Comparison of ENCODE assay signal across 8 cellular contexts in the genomic region with DNA sequence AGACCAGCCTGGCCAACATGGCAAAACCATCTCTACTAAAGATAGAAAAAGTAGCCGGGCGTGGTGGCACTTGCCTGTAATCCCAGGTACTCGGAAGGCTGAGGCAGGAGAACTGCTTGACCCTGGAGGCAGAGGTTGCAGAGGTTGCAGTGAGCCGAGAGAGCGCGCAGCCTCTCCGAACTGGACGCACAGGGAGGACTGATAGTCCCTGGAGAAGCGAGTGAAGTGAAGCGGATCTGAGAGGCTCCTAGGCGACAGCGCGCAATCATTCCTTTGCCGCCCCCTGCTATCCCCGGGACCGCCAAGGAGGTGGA. TPM values are rescaled to one million over a fixed set of nuclear protein-coding genes. Genes with fewer than 3 reads are reported as not detected.
A peak's percentile ranks its signal among the peaks of the same experiment; 100 is the strongest.
DNase-seq lines count a peak whose midpoint lies in the region; ATAC-seq, FAIRE-seq and TF ChIP-seq lines count a peak whose summit lies in the region.

No MANE protein-coding gene starts in this region.

- TF ChIP-seq CTCF in A549 (IDR thresholded peaks at IDR 0.05) (no peak), bronchial epithelial cell (IDR thresholded peaks at IDR 0.05; ENCODE audit: insufficient read depth, low read length, severe bottlenecking) (no peak), mesothelial cell of epicardium (IDR thresholded peaks at IDR 0.05; ENCODE audit: unreplicated experiment) (no peak), GM20000 (IDR thresholded peaks at IDR 0.05; ENCODE audit: extremely low read depth, missing control alignments) (no peak), D721Med (IDR thresholded peaks at IDR 0.05; ENCODE audit: insufficient read depth, missing control alignments) (no peak)

- peaks cover 2% of the 10 kb centered on the region for H3K9me3 Mint-ChIP-seq in mesothelial cell of epicardium

- POLR2A ChIA-PET in A549 (lab: Yijun Ruan, JAX) = no interaction called here

- no peaks in the 10 kb centered on the region for H3K27me3 ChIP-seq in bronchial epithelial cell (ENCODE audit: control insufficient read depth, insufficient read depth, low read length)

- H3K9me3 ChIP-seq in A549 = peaks cover 48% of the 10 kb centered on the region

- no peak for FAIRE-seq in A549 (lab: Jason Lieb, UNC)
- FAIRE-seq in bronchial epithelial cell (lab: Jason Lieb, UNC) = no peak
- no peak for FAIRE-seq in D721Med (lab: Jason Lieb, UNC)

- H3K4me3 Mint-ChIP-seq in mesothelial cell of epicardium = peak overlapping the region; percentile 93

- H3K27ac Mint-ChIP-seq in mesothelial cell of epicardium = peak overlapping the region; percentile 100

- peaks cover 20% of the 10 kb centered on the region for H3K36me3 ChIP-seq in bronchial epithelial cell (ENCODE audit: control insufficient read depth, insufficient read depth, low read length)

- no peaks in the 10 kb centered on the region for H3K4me1 ChIP-seq in A549

- peak overlapping the region; percentile 93 for H3K4me3 ChIP-seq in A549
- H3K4me3 ChIP-seq in bronchial epithelial cell (ENCODE audit: low read depth, low read length) = peak overlapping the region; percentile 88

- no peak for TF ChIP-seq EP300 in A549 (IDR thresholded peaks at IDR 0.05)

- peak; percentile 56 to 83; a peak in 5 of 6 replicates for ATAC-seq in A549
- ATAC-seq in HG03175 (IDR thresholded peaks at IDR 0.05; ENCODE audit: unreplicated experiment) = peak; percentile 38
- ATAC-seq in HG03097 (IDR thresholded peaks at IDR 0.05; ENCODE audit: low FRiP score, unreplicated experiment) = no peak

- peak overlapping the region; percentile 89 to 99 for H3K27ac ChIP-seq in A549

- H3K4me1 Mint-ChIP-seq in mesothelial cell of epicardium = peaks cover 27% of the 10 kb centered on the region

- no peak for TF ChIP-seq RAD21 in A549 (conservative IDR thresholded peaks at IDR 0.05 in 1 of 2, IDR thresholded peaks at IDR 0.05 in 1 of 2)

- WGBS in A549 (ENCODE audit: missing lambda C conversion rate) = 8% methylated on average over 10 of the region's 16 CpGs

- peak overlapping the region; percentile 60 for H3K4me2 ChIP-seq in A549

- CTCF ChIA-PET in A549 (lab: Yijun Ruan, JAX) = no interaction called here

- no peaks in the 10 kb centered on the region for H3K27me3 Mint-ChIP-seq in mesothelial cell of epicardium (ENCODE audit: low read depth)

- TF ChIP-seq POLR2A in A549 (IDR thresholded peaks at IDR 0.05; ENCODE audit: low read length) = no peak

- DNase-seq in A549 (ENCODE audit: low read depth in 1 of 2, low spot score in 1 of 2) = no peak
- no peak for DNase-seq in bronchial epithelial cell (ENCODE audit: low read depth)
- DNase-seq in mesothelial cell of epicardium (ENCODE audit: low spot score in 2 of 2, unreplicated experiment in 2 of 2) = no peak
- no peak for DNase-seq in hepatic stellate cell (ENCODE audit: low spot score)
- DNase-seq in GM20000 (ENCODE audit: low spot score) = no peak
- DNase-seq in D721Med (ENCODE audit: insufficient read length, low spot score) = no peak

- H3K36me3 Mint-ChIP-seq in mesothelial cell of epicardium = peaks cover 25% of the 10 kb centered on the region

TF ChIP-seq in A549, 52 proteins besides CTCF, POLR2A, EP300 and RAD21:
- TF ChIP-seq FOXS1 (CRISPR knock-in tag; IDR thresholded peaks at IDR 0.05) = no peak
- TF ChIP-seq, protein P1, sequence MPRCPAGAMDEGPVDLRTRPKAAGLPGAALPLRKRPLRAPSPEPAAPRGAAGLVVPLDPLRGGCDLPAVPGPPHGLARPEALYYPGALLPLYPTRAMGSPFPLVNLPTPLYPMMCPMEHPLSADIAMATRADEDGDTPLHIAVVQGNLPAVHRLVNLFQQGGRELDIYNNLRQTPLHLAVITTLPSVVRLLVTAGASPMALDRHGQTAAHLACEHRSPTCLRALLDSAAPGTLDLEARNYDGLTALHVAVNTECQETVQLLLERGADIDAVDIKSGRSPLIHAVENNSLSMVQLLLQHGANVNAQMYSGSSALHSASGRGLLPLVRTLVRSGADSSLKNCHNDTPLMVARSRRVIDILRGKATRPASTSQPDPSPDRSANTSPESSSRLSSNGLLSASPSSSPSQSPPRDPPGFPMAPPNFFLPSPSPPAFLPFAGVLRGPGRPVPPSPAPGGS (IDR thresholded peaks at IDR 0.05) = no peak
- TF ChIP-seq, protein P2, sequence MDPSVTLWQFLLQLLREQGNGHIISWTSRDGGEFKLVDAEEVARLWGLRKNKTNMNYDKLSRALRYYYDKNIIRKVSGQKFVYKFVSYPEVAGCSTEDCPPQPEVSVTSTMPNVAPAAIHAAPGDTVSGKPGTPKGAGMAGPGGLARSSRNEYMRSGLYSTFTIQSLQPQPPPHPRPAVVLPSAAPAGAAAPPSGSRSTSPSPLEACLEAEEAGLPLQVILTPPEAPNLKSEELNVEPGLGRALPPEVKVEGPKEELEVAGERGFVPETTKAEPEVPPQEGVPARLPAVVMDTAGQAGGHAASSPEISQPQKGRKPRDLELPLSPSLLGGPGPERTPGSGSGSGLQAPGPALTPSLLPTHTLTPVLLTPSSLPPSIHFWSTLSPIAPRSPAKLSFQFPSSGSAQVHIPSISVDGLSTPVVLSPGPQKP (IDR thresholded peaks at IDR 0.05; ENCODE audit: low read depth, low read length) = no peak

RNA-seq across cellular contexts. Expression of a gene that starts 0.2 kb away (rescaled TPM):
- polyA plus RNA-seq in A549 (2011; rRNA removed) (21.8 and 22.0 TPM in 2 replicates), A549 (2017; fragmentation: RNase III; extraction: RNeasy Plus Mini Kit Qiagen cat#74134 plus additional on column Dnase treatment) (18.0 to 22.2 TPM (median 18.9 TPM) in 3 replicates)
- polyA plus RNA-seq in A549 (2012; cell fraction: cytosol; rRNA removed) = 4.5 and 5.9 TPM in 2 replicates
- 5.1 and 5.4 TPM in 2 replicates for polyA plus RNA-seq in A549 (2012; cell fraction: nucleus; rRNA removed)
- 53.9 and 62.4 TPM in 2 replicates for polyA minus RNA-seq in A549 (2011; rRNA and poly(A)+ RNA removed)
- total RNA-seq in bronchial epithelial cell (46.2 and 64.0 TPM in 2 replicates), mesothelial cell of epicardium (89.8 to 99.0 TPM (median 91.9 TPM) in 3 replicates)

RNA-seq across cellular contexts. Expression of a gene that starts 36.5 kb away (rescaled TPM):
- polyA plus RNA-seq in A549 (2011; rRNA removed) (8.5 and 9.8 TPM in 2 replicates), A549 (2017; fragmentation: RNase III; extraction: RNeasy Plus Mini Kit Qiagen cat#74134 plus additional on column Dnase treatment) (5.1 to 6.4 TPM (median 5.1 TPM) in 3 replicates)
- 0.91 and 0.96 TPM in 2 replicates for polyA plus RNA-seq in A549 (2012; cell fraction: cytosol; rRNA removed)
- 0.98 and 2.1 TPM in 2 replicates for polyA plus RNA-seq in A549 (2012; cell fraction: nucleus; rRNA removed)
- 22.4 and 23.3 TPM in 2 replicates for polyA minus RNA-seq in A549 (2011; rRNA and poly(A)+ RNA removed)
- total RNA-seq in bronchial epithelial cell (47.7 and 48.7 TPM in 2 replicates), mesothelial cell of epicardium (63.5 to 69.9 TPM (median 67.4 TPM) in 3 replicates)

RNA-seq across cellular contexts. Expression of a gene that starts 54.1 kb away (rescaled TPM):
- 14.0 and 16.1 TPM in 2 replicates for polyA plus RNA-seq in A549 (2011; rRNA removed)
- polyA plus RNA-seq in A549 (2012; cell fraction: cytosol; rRNA removed) = 2.3 and 2.4 TPM in 2 replicates
- 2.3 and 3.9 TPM in 2 replicates for polyA plus RNA-seq in A549 (2012; cell fraction: nucleus; rRNA removed)
- polyA plus RNA-seq in A549 (2017; fragmentation: RNase III; extraction: RNeasy Plus Mini Kit Qiagen cat#74134 plus additional on column Dnase treatment) = 8.5 to 10.6 TPM (median 10.4 TPM) in 3 replicates
- polyA minus RNA-seq in A549 (2011; rRNA and poly(A)+ RNA removed) = 36.4 and 38.0 TPM in 2 replicates
- total RNA-seq in bronchial epithelial cell = 43.4 and 49.2 TPM in 2 replicates
- total RNA-seq in mesothelial cell of epicardium = 26.1 to 30.2 TPM (median 27.0 TPM) in 3 replicates
